ENCODE assay signal across 21 cellular contexts in genomic region chr11:31820438-31820818, GRCh38. TPM values are rescaled to one million over a fixed set of nuclear protein-coding genes. Genes with fewer than 3 reads are reported as not detected.
DNase-seq lines count a peak whose midpoint lies in the region; ATAC-seq, FAIRE-seq and TF ChIP-seq lines count a peak whose summit lies in the region.
"Had no signal": no experiment of that assay in that cellular context is flagged by ENCODE, and none has a peak within 500 bp of the region (broad histone marks: within the 10 kb centered on the region; RNA-seq: fewer than 3 reads in every experiment).

No MANE protein-coding gene starts in this region.

- no peaks in the 10 kb centered on the region for H3K9me3 Mint-ChIP-seq in Caco-2 (ENCODE audit: unreplicated experiment)
- H3K9me3 Mint-ChIP-seq: dendritic cell treated with granulocyte-macrophage colony-stimulating factor and Interleukin-4, amounts not matched to agents 40 ng/mL and 50 ng/mL, for 4 days; nephron had no signal

- H3K9ac ChIP-seq in ES-I3 (ENCODE audit: low read depth, low read length) (peak overlapping the region; percentile 39; the same call in 1 of the 2 replicates), HUES6 (ENCODE audit: low read length) (no peak overlapping the region), kidney (ENCODE audit: low read length in 2 of 2) (no peak overlapping the region)

- 1 to 2% methylated on average over 13 to 15 of the region's 15 CpGs for WGBS in ectodermal cell, 2 experiments

- ATAC-seq in GM19035 (IDR thresholded peaks at IDR 0.05; ENCODE audit: unreplicated experiment) = no peak
- ATAC-seq: activated CD8-positive, alpha-beta memory T cell treated with anti-CD3 and anti-CD28 coated beads, Interleukin-2, amount 10 ng/mL, durations not matched to agents 7 days and 5 days; activated T-helper 17 cell treated with anti-CD3 and anti-CD28 coated beads, Interleukin-2, amount 50 U/mL, for 72 hours had no signal

- peak overlapping the region; percentile 56 for H3K4me3 ChIP-seq in HUES6 (ENCODE audit: low read depth, low read length)
- peak overlapping the region; percentile 1 for H3K4me3 ChIP-seq in ectodermal cell (ENCODE audit: insufficient read depth, low read depth, low read length)
- no peak overlapping the region for H3K4me3 ChIP-seq in kidney (ENCODE audit: low read length in 2 of 2)
- no peak overlapping the region for H3K4me3 ChIP-seq in Caco-2 (ENCODE audit: low read depth, low read length)
- H3K4me3 ChIP-seq: spleen had no signal

- FAIRE-seq in kidney (lab: Jason Lieb, UNC) = no peak
- FAIRE-seq: urothelium cell line had no signal

- peaks cover 6% of the 10 kb centered on the region for H3K4me1 Mint-ChIP-seq in Caco-2 (ENCODE audit: low read depth, unreplicated experiment)

- H3K27ac ChIP-seq in HUES6 (ENCODE audit: low read depth, low read length) (no peak overlapping the region), ectodermal cell (ENCODE audit: insufficient read depth, low read depth, low read length, poor library complexity, severe bottlenecking) (no peak overlapping the region), kidney (ENCODE audit: low read depth in 2 of 2, low read length in 2 of 2) (no peak overlapping the region)
- H3K27ac ChIP-seq: spleen had no signal

- H3K27me3 Mint-ChIP-seq in Caco-2 (ENCODE audit: insufficient read depth, unreplicated experiment) = peaks cover 25% of the 10 kb centered on the region

- no peak overlapping the region for H3K4me3 Mint-ChIP-seq in Caco-2 (ENCODE audit: unreplicated experiment)
- H3K4me3 Mint-ChIP-seq: activated CD8-positive, alpha-beta memory T cell treated with anti-CD3 and anti-CD28 coated beads, Interleukin-2, amount 10 ng/mL, durations not matched to agents 7 days and 5 days; activated T-helper 17 cell treated with anti-CD3 and anti-CD28 coated beads, Interleukin-2, amount 50 U/mL, for 72 hours; CD8-positive, alpha-beta memory T cell; dendritic cell treated with granulocyte-macrophage colony-stimulating factor and Interleukin-4, amounts not matched to agents 40 ng/mL and 50 ng/mL, for 4 days; IgD-negative memory B cell; nephron had no signal

- H3K27me3 ChIP-seq in HUES6 (ENCODE audit: control insufficient read depth, insufficient read depth, low read length) = peaks cover 100% of the 10 kb centered on the region
- H3K27me3 ChIP-seq in ectodermal cell (ENCODE audit: control insufficient read depth, insufficient read depth, low read length, poor library complexity, severe bottlenecking) = peaks cover 100% of the 10 kb centered on the region
- H3K27me3 ChIP-seq in Caco-2 (replicated peaks; ENCODE audit: control insufficient read depth, insufficient read depth, low read length) = peaks cover 3% of the 10 kb centered on the region

- H3K36me3 Mint-ChIP-seq in Caco-2 (ENCODE audit: insufficient read depth, unreplicated experiment) = no peaks in the 10 kb centered on the region
- H3K36me3 Mint-ChIP-seq: CD8-positive, alpha-beta memory T cell; IgD-negative memory B cell had no signal

- intact Hi-C loops in kidney (cut with DNase I) (no loop called here), Caco-2 (cut with micrococcal nuclease; ENCODE audit: unreplicated experiment) (no loop called here)

- TF ChIP-seq CTCF in kidney (IDR thresholded peaks at IDR 0.05; ENCODE audit: borderline replicate concordance, extremely low read depth, insufficient read depth) (no peak), Caco-2 (IDR thresholded peaks at IDR 0.05; ENCODE audit: insufficient read depth in 1 of 2, low read depth in 1 of 2, low read length in 1 of 2, severe bottlenecking in 1 of 2, unreplicated experiment in 1 of 2) (no peak)

- POLR2A ChIA-PET in Caco-2 (lab: Charles Lee) = no interaction called here

- peaks cover 12% of the 10 kb centered on the region for H3K4me1 ChIP-seq in ES-I3 (ENCODE audit: insufficient read depth, low read length)
- peaks cover 68% of the 10 kb centered on the region for H3K4me1 ChIP-seq in HUES6 (ENCODE audit: control insufficient read depth, insufficient read depth, low read length)
- peaks cover 43% of the 10 kb centered on the region for H3K4me1 ChIP-seq in ectodermal cell (ENCODE audit: control insufficient read depth, insufficient read depth, low read length)
- peaks cover 2 to 5% of the 10 kb centered on the region in 2 donors for H3K4me1 ChIP-seq in kidney (ENCODE audit: control insufficient read depth in 1 of 2, insufficient read depth in 1 of 2, low read depth in 1 of 2, low read length in 2 of 2)
- H3K4me1 ChIP-seq in Caco-2 = peaks cover 8% of the 10 kb centered on the region; the same call in 1 of the 2 replicates

- no peak overlapping the region for H3K27ac Mint-ChIP-seq in Caco-2 (ENCODE audit: unreplicated experiment)
- H3K27ac Mint-ChIP-seq: activated CD8-positive, alpha-beta memory T cell treated with anti-CD3 and anti-CD28 coated beads, Interleukin-2, amount 10 ng/mL, durations not matched to agents 7 days and 5 days; activated T-helper 17 cell treated with anti-CD3 and anti-CD28 coated beads, Interleukin-2, amount 50 U/mL, for 72 hours; CD8-positive, alpha-beta memory T cell; dendritic cell treated with granulocyte-macrophage colony-stimulating factor and Interleukin-4, amounts not matched to agents 40 ng/mL and 50 ng/mL, for 4 days; nephron had no signal

- CTCF ChIA-PET in Caco-2 (lab: Charles Lee) = no interaction called here

- H3K9me3 ChIP-seq in ES-I3 (ENCODE audit: control insufficient read depth, insufficient read depth, low read length) (no peaks in the 10 kb centered on the region), HUES6 (ENCODE audit: control insufficient read depth, insufficient read depth, low read depth, low read length) (no peaks in the 10 kb centered on the region), ectodermal cell (ENCODE audit: control insufficient read depth, low read length) (no peaks in the 10 kb centered on the region), kidney (ENCODE audit: control insufficient read depth in 1 of 2, low read length in 2 of 2) (no peaks in the 10 kb centered on the region), Caco-2 (no peaks in the 10 kb centered on the region)

- BruUV-seq in Caco-2 (replicated peaks; lab: Mats Ljungman, UMichigan) = no TSS peak

- DNase-seq in left kidney (ENCODE audit: low read depth, low spot score) (peak; percentile 49), kidney (no peak), medulla oblongata (ENCODE audit: extremely low spot score) (no peak), Caco-2 (no peak)
- DNase-seq: activated CD4-positive, CD25-positive, alpha-beta regulatory T cell treated with anti-CD3 and anti-CD28 coated beads, Interleukin-2, amount 50 U/mL, for 72 hours; activated CD8-positive, alpha-beta memory T cell treated with anti-CD3 and anti-CD28 coated beads, Interleukin-2, amount 10 ng/mL, durations not matched to agents 7 days and 5 days; CD8-positive, alpha-beta memory T cell; NCI-H2107; spleen; stimulated activated CD8-positive, alpha-beta memory T cell treated with anti-CD3 and anti-CD28 coated beads, Interleukin-4, amount 100 ng/mL, for 48 hours had no signal

- H3K36me3 ChIP-seq in ES-I3 (ENCODE audit: insufficient read depth, low read length) (no peaks in the 10 kb centered on the region), HUES6 (ENCODE audit: control insufficient read depth, insufficient read depth, low read length) (no peaks in the 10 kb centered on the region), ectodermal cell (ENCODE audit: control insufficient read depth, insufficient read depth, low read length) (no peaks in the 10 kb centered on the region), kidney (ENCODE audit: control insufficient read depth in 1 of 2, insufficient read depth in 2 of 2, low read length in 2 of 2) (no peaks in the 10 kb centered on the region), Caco-2 (ENCODE audit: control insufficient read depth, insufficient read depth, low read length) (no peaks in the 10 kb centered on the region)
- H3K36me3 ChIP-seq: spleen had no signal

RNA-seq across cellular contexts. Expression of gene PAX6, which starts 9.3 kb away (rescaled TPM):
- polyA plus RNA-seq in ectodermal cell (2013, experiment 1 of 4) = 114 TPM
- polyA plus RNA-seq in ectodermal cell (2013, experiment 2 of 4) = 182 TPM
- polyA plus RNA-seq in ectodermal cell (2013, experiment 3 of 4) = 124 TPM
- polyA plus RNA-seq in ectodermal cell (2013, experiment 4 of 4) = 170 TPM
- total RNA-seq in kidney = not detected
- polyA plus RNA-seq in kidney (ENCODE audit: insufficient read depth, low read depth, low replicate concordance) = not detected
- total RNA-seq in Caco-2 (2022) = 0.43 and 0.74 TPM in 2 replicates
- total RNA-seq: activated CD8-positive, alpha-beta memory T cell treated with anti-CD3 and anti-CD28 coated beads, Interleukin-2, amount 10 ng/mL, durations not matched to agents 7 days and 5 days; activated T-helper 17 cell treated with anti-CD3 and anti-CD28 coated beads, Interleukin-2, amount 50 U/mL, for 72 hours; CD8-positive, alpha-beta memory T cell; OCI-LY7; spleen; subcutaneous adipose tissue had no signal
- polyA plus RNA-seq: CD8-positive, alpha-beta memory T cell; IgD-negative memory B cell had no signal

Comparison
In these comparisons a context has a peak if more than half of its experiments do, and no peak if none do; other contexts are left out.
1. H3K4me3 ChIP-seq: peak in HUES6 (single experiment) and ectodermal cell (single experiment); none in kidney (0 of 2) and Caco-2 (single experiment).